ENCODE assay signal across 17 cellular contexts in the genomic region with DNA sequence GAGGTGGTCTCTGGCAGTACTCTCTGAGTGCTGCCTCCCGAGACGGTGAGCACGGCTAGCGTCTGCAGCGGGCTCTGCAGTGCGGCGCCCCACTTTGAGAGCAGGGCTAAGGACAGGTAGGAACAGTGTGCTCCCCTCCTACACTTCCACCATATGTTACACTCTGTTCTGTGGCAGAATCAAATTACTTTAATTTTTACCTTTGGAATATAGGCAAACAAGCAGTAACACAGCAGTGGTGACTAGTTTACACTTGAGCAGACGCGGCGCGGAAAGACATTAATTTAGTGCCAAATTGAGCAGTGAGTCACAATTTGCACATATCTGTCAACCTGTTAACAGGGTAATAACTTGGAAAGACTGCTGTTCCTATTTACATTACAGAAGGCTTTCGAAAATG.
DNase-seq lines count a peak whose midpoint lies in the region; ATAC-seq and TF ChIP-seq lines count a peak whose summit lies in the region.
"Had no signal": no experiment of that assay in that cellular context is flagged by ENCODE, and none has a peak within 500 bp of the region (broad histone marks: within the 10 kb centered on the region; RNA-seq: fewer than 3 reads in every experiment).

No MANE protein-coding gene starts in this region.

- WGBS in HUES64: 80% methylated on average over 12 of the region's 12 CpGs
- WGBS in psoas muscle, 3 donors: 94 to 96% (median 94%) methylated on average over 12 of the region's 12 CpGs

- H3K27me3 ChIP-seq in HUES64 (ENCODE audit: insufficient read depth, low read length) (no peaks in the 10 kb centered on the region), psoas muscle (ENCODE audit: insufficient read depth in 3 of 3, low read length in 2 of 3) (no peaks in the 10 kb centered on the region)

- H3K4me3 ChIP-seq in HUES64 (ENCODE audit: low read length) (no peak overlapping the region), psoas muscle (no peak overlapping the region), mucosa of descending colon (no peak overlapping the region)
- H3K4me3 ChIP-seq: SK-N-MC had no signal

- H3K36me3 ChIP-seq in HUES64 (ENCODE audit: insufficient read depth, low read length) (peaks cover 5% of the 10 kb centered on the region; the same call in 1 of the 2 replicates), psoas muscle (ENCODE audit: insufficient read depth in 1 of 2, low read depth in 1 of 2) (peaks cover 3 to 11% of the 10 kb centered on the region in 2 donors), mucosa of descending colon (ENCODE audit: low read depth) (no peaks in the 10 kb centered on the region)

- H3K9me3 ChIP-seq in HUES64 (ENCODE audit: insufficient read depth, low read depth, low read length): no peaks in the 10 kb centered on the region
- no peaks in the 10 kb centered on the region for H3K9me3 ChIP-seq in psoas muscle
- no peaks in the 10 kb centered on the region for H3K9me3 ChIP-seq in mucosa of descending colon

- ATAC-seq in psoas muscle: no peak
- ATAC-seq in mucosa of descending colon: no peak

- H3K27ac ChIP-seq in HUES64 (ENCODE audit: low read depth, low read length) (peak overlapping the region; percentile 50; the same call in 1 of the 2 replicates), epithelial cell of prostate (no peak overlapping the region), psoas muscle (no peak overlapping the region)
- H3K27ac ChIP-seq: SK-N-MC had no signal

- H3K27me3 Mint-ChIP-seq in activated T-helper 1 cell treated with anti-CD3 and anti-CD28 coated beads, Interleukin-12 subunit alpha, Interleukin-12 subunit beta, Interleukin-2, Interleukin-4 antibody, amounts not matched to agents 30 ng/mL and 10 ng/mL and 1 ng/mL, durations not matched to agents 14 hours and 24 hours and 36 hours (ENCODE audit: insufficient read depth): no peaks in the 10 kb centered on the region
- no peaks in the 10 kb centered on the region for H3K27me3 Mint-ChIP-seq in osteocyte (ENCODE audit: unreplicated experiment)
- H3K27me3 Mint-ChIP-seq: activated naive CD8-positive, alpha-beta T cell treated with anti-CD3 and anti-CD28 coated beads, Interleukin-2, amount 10 ng/mL, durations not matched to agents 7 days and 5 days; activated T-cell treated with anti-CD3 and anti-CD28 coated beads, Interleukin-2, amount 50 U/mL, for 24 hours; central memory CD8-positive, alpha-beta T cell had no signal

- intact Hi-C loops in psoas muscle (cut with DNase I) (no loop called here), mucosa of descending colon (cut with DNase I, micrococcal nuclease) (no loop called here)
- intact Hi-C loops in activated T-helper 1 cell treated with anti-CD3 and anti-CD28 coated beads, Interleukin-12 subunit alpha, Interleukin-12 subunit beta, Interleukin-2, Interleukin-4 antibody, amounts not matched to agents 30 ng/mL and 10 ng/mL and 1 ng/mL, durations not matched to agents 14 hours and 24 hours and 36 hours (cut with micrococcal nuclease): no loop called here

- no peak overlapping the region for H3K4me3 Mint-ChIP-seq in activated T-helper 1 cell treated with anti-CD3 and anti-CD28 coated beads, Interleukin-12 subunit alpha, Interleukin-12 subunit beta, Interleukin-2, Interleukin-4 antibody, amounts not matched to agents 30 ng/mL and 10 ng/mL and 1 ng/mL, durations not matched to agents 14 hours and 24 hours and 36 hours
- H3K4me3 Mint-ChIP-seq in osteocyte (ENCODE audit: unreplicated experiment): no peak overlapping the region
- H3K4me3 Mint-ChIP-seq: activated naive CD8-positive, alpha-beta T cell treated with anti-CD3 and anti-CD28 coated beads, Interleukin-2, amount 10 ng/mL, durations not matched to agents 7 days and 5 days; activated T-cell treated with anti-CD3 and anti-CD28 coated beads, Interleukin-2, amount 50 U/mL, for 24 hours; central memory CD8-positive, alpha-beta T cell had no signal

- DNase-seq in CD1c-positive myeloid dendritic cell (ENCODE audit: extremely low spot score): peak; percentile 4
- peak; percentile 99 for DNase-seq in NCI-H69 (lab: John Stamatoyannopoulos, UW)
- peak; percentile 22 for DNase-seq in epithelial cell of prostate (ENCODE audit: low read depth, low spot score)
- DNase-seq in psoas muscle: no peak
- DNase-seq in activated T-helper 1 cell treated with anti-CD3 and anti-CD28 coated beads, Interleukin-12 subunit alpha, Interleukin-12 subunit beta, Interleukin-2, Interleukin-4 antibody, amounts not matched to agents 30 ng/mL and 10 ng/mL and 1 ng/mL, durations not matched to agents 14 hours and 24 hours and 36 hours (ENCODE audit: low spot score): no peak
- no peak for DNase-seq in mucosa of descending colon
- DNase-seq in osteocyte (ENCODE audit: extremely low spot score, unreplicated experiment): no peak
- DNase-seq: activated CD4-positive, alpha-beta T cell treated with anti-CD3 and anti-CD28 coated beads, Interleukin-2, amount 50 U/mL, for 48 hours; activated naive CD8-positive, alpha-beta T cell treated with anti-CD3 and anti-CD28 coated beads, Interleukin-2, amount 10 ng/mL, durations not matched to agents 7 days and 5 days; activated T-cell treated with anti-CD3 and anti-CD28 coated beads, Interleukin-2, amount 50 U/mL, for 24 hours; Karpas-422; NCI-H345; stimulated activated CD4-positive, alpha-beta T cell treated with anti-CD3 and anti-CD28 coated beads, Interleukin-12 subunit alpha, Interleukin-12 subunit beta, amount 100 ng/mL, for 4 hours; stimulated activated naive CD4-positive, alpha-beta T cell had no signal

- H3K27ac Mint-ChIP-seq in activated T-helper 1 cell treated with anti-CD3 and anti-CD28 coated beads, Interleukin-12 subunit alpha, Interleukin-12 subunit beta, Interleukin-2, Interleukin-4 antibody, amounts not matched to agents 30 ng/mL and 10 ng/mL and 1 ng/mL, durations not matched to agents 14 hours and 24 hours and 36 hours: no peak overlapping the region
- no peak overlapping the region for H3K27ac Mint-ChIP-seq in osteocyte (ENCODE audit: unreplicated experiment)
- H3K27ac Mint-ChIP-seq: activated naive CD8-positive, alpha-beta T cell treated with anti-CD3 and anti-CD28 coated beads, Interleukin-2, amount 10 ng/mL, durations not matched to agents 7 days and 5 days; activated T-cell treated with anti-CD3 and anti-CD28 coated beads, Interleukin-2, amount 50 U/mL, for 24 hours had no signal

- H3K4me1 Mint-ChIP-seq in activated T-helper 1 cell treated with anti-CD3 and anti-CD28 coated beads, Interleukin-12 subunit alpha, Interleukin-12 subunit beta, Interleukin-2, Interleukin-4 antibody, amounts not matched to agents 30 ng/mL and 10 ng/mL and 1 ng/mL, durations not matched to agents 14 hours and 24 hours and 36 hours (ENCODE audit: low read depth): no peaks in the 10 kb centered on the region
- H3K4me1 Mint-ChIP-seq in osteocyte (ENCODE audit: unreplicated experiment): no peaks in the 10 kb centered on the region
- H3K4me1 Mint-ChIP-seq: activated naive CD8-positive, alpha-beta T cell treated with anti-CD3 and anti-CD28 coated beads, Interleukin-2, amount 10 ng/mL, durations not matched to agents 7 days and 5 days had no signal

- H3K9ac ChIP-seq in HUES64 (ENCODE audit: low read depth, low read length): no peak overlapping the region

- H3K36me3 Mint-ChIP-seq in activated T-helper 1 cell treated with anti-CD3 and anti-CD28 coated beads, Interleukin-12 subunit alpha, Interleukin-12 subunit beta, Interleukin-2, Interleukin-4 antibody, amounts not matched to agents 30 ng/mL and 10 ng/mL and 1 ng/mL, durations not matched to agents 14 hours and 24 hours and 36 hours (ENCODE audit: low read depth): peaks cover 10% of the 10 kb centered on the region
- peaks cover 6% of the 10 kb centered on the region for H3K36me3 Mint-ChIP-seq in osteocyte (ENCODE audit: unreplicated experiment)
- H3K36me3 Mint-ChIP-seq: activated naive CD8-positive, alpha-beta T cell treated with anti-CD3 and anti-CD28 coated beads, Interleukin-2, amount 10 ng/mL, durations not matched to agents 7 days and 5 days had no signal

- H3K4me1 ChIP-seq in HUES64 (ENCODE audit: insufficient read depth, low read length) (peaks cover 18% of the 10 kb centered on the region), psoas muscle (no peaks in the 10 kb centered on the region), mucosa of descending colon (ENCODE audit: low read depth) (no peaks in the 10 kb centered on the region)

- no peaks in the 10 kb centered on the region for H3K9me3 Mint-ChIP-seq in activated T-helper 1 cell treated with anti-CD3 and anti-CD28 coated beads, Interleukin-12 subunit alpha, Interleukin-12 subunit beta, Interleukin-2, Interleukin-4 antibody, amounts not matched to agents 30 ng/mL and 10 ng/mL and 1 ng/mL, durations not matched to agents 14 hours and 24 hours and 36 hours
- H3K9me3 Mint-ChIP-seq in osteocyte (ENCODE audit: unreplicated experiment): no peaks in the 10 kb centered on the region
- H3K9me3 Mint-ChIP-seq: activated naive CD8-positive, alpha-beta T cell treated with anti-CD3 and anti-CD28 coated beads, Interleukin-2, amount 10 ng/mL, durations not matched to agents 7 days and 5 days; activated T-cell treated with anti-CD3 and anti-CD28 coated beads, Interleukin-2, amount 50 U/mL, for 24 hours; central memory CD8-positive, alpha-beta T cell had no signal

- TF ChIP-seq CTCF in psoas muscle (IDR thresholded peaks at IDR 0.05): no peak
- TF ChIP-seq CTCF in mucosa of descending colon (IDR thresholded peaks at IDR 0.05): no peak
- TF ChIP-seq CTCF in osteocyte (IDR thresholded peaks at IDR 0.05): no peak

Comparison
In these comparisons a context has a peak if more than half of its experiments do, and no peak if none do; other contexts are left out.
1. DNase-seq: peak in CD1c-positive myeloid dendritic cell (single experiment), NCI-H69 (single experiment) and epithelial cell of prostate (single experiment); none in psoas muscle (0 of 2), activated T-helper 1 cell treated with anti-CD3 and anti-CD28 coated beads, Interleukin-12 subunit alpha, Interleukin-12 subunit beta, Interleukin-2, Interleukin-4 antibody, amounts not matched to agents 30 ng/mL and 10 ng/mL and 1 ng/mL, durations not matched to agents 14 hours and 24 hours and 36 hours (single experiment), mucosa of descending colon (0 of 3) and osteocyte (single experiment).